ENCODE assay signal across 26 cellular contexts in the genomic region with DNA sequence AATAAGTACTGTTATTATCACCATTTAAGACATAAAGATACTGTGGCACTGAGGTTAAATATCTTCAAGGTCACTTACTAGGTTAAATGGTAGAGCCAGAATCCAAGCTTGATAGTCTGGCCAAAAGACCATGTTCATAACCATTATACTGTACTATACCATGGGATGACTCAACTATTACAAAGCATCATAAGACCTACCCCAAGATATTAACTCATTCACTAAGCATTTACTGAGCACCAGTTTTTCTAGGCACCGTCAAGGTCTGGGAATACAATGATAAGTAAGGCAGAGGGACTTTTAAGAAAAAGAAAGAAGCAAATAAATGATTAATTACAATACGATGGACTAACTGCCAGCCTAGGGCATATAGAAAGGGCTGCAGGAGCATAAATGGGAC.
A peak's percentile ranks its signal among the peaks of the same experiment; 100 is the strongest.
DNase-seq lines count a peak whose midpoint lies in the region; ATAC-seq and TF ChIP-seq lines count a peak whose summit lies in the region.
"Had no signal": no experiment of that assay in that cellular context is flagged by ENCODE, and none has a peak within 500 bp of the region (broad histone marks: within the 10 kb centered on the region; RNA-seq: fewer than 3 reads in every experiment).

No MANE protein-coding gene starts in this region.

- H3K4me1 ChIP-seq in PC-3 (ENCODE audit: insufficient read depth, low read length) (no peaks in the 10 kb centered on the region), foreskin keratinocyte (peaks cover 8% of the 10 kb centered on the region), stomach (no peaks in the 10 kb centered on the region)
- no peaks in the 10 kb centered on the region for H3K4me1 ChIP-seq in CD8-positive, alpha-beta memory T cell (ENCODE audit: insufficient read depth, low read length)

- H3K4me2 ChIP-seq in PC-3 (ENCODE audit: low read length), result no peak overlapping the region
- H3K4me2 ChIP-seq: GM23338, SK-N-SH had no signal

- H3K4me3 ChIP-seq in PC-3 (ENCODE audit: low read length) (no peak overlapping the region), stomach (no peak overlapping the region)
- no peak overlapping the region for H3K4me3 ChIP-seq in CD8-positive, alpha-beta memory T cell (ENCODE audit: low read length)
- H3K4me3 ChIP-seq: GM23338 had no signal

- H3K9me2 ChIP-seq in PC-3 (replicated peaks; ENCODE audit: low read length), result no peaks in the 10 kb centered on the region
- H3K9me2 ChIP-seq: SK-N-SH had no signal

- CTCF ChIA-PET in PC-3 (lab: Charles Lee), result no interaction called here
- CTCF ChIA-PET in CD8-positive, alpha-beta memory T cell (lab: Charles Lee), result no interaction called here

- no peak overlapping the region for H3K9ac ChIP-seq in PC-3 (ENCODE audit: low read length)
- H3K9ac ChIP-seq: SK-N-SH had no signal

- no peaks in the 10 kb centered on the region for H3K27me3 Mint-ChIP-seq in CD8-positive, alpha-beta memory T cell
- H3K27me3 Mint-ChIP-seq: B cell had no signal

- H3K36me3 ChIP-seq in PC-3 (ENCODE audit: low read depth, low read length) (no peaks in the 10 kb centered on the region), stomach (no peaks in the 10 kb centered on the region)
- H3K36me3 ChIP-seq in CD8-positive, alpha-beta memory T cell (ENCODE audit: insufficient read depth, low read length), result no peaks in the 10 kb centered on the region

- no peaks in the 10 kb centered on the region for H3F3A ChIP-seq in PC-3 (ENCODE audit: low read length, unreplicated experiment)

- H3K4me3 Mint-ChIP-seq in CD8-positive, alpha-beta memory T cell, result no peak overlapping the region
- H3K4me3 Mint-ChIP-seq: B cell; CD8-positive, alpha-beta T cell; GM23338; H9 had no signal

- no peaks in the 10 kb centered on the region for H3K4me1 Mint-ChIP-seq in CD8-positive, alpha-beta memory T cell
- H3K4me1 Mint-ChIP-seq: B cell had no signal

- intact Hi-C loops in PC-3 (cut with micrococcal nuclease) (no loop called here), stomach (cut with DNase I; ENCODE audit: low total_unique reads) (no loop called here)

- no peaks in the 10 kb centered on the region for H3K27me3 ChIP-seq in PC-3 (ENCODE audit: low read length)
- H3K27me3 ChIP-seq in foreskin keratinocyte, result no peaks in the 10 kb centered on the region
- H3K27me3 ChIP-seq in CD8-positive, alpha-beta memory T cell (ENCODE audit: insufficient read depth, low read length, poor library complexity, severe bottlenecking), result no peaks in the 10 kb centered on the region
- no peaks in the 10 kb centered on the region for H3K27me3 ChIP-seq in stomach

- ATAC-seq in PC-3, result peak; percentile 70
- ATAC-seq in foreskin keratinocyte, result peak; percentile 96
- ATAC-seq in GM18867 (IDR thresholded peaks at IDR 0.05; ENCODE audit: unreplicated experiment), result no peak
- ATAC-seq: CD8-positive, alpha-beta T cell; GM23338; Panc1 had no signal

- no peaks in the 10 kb centered on the region for H3K79me2 ChIP-seq in PC-3 (ENCODE audit: low read length)

- no peak overlapping the region for H2AFZ ChIP-seq in PC-3 (ENCODE audit: low read length)
- H2AFZ ChIP-seq: GM23338 had no signal

- no TSS peak for BruUV-seq in PC-3 (replicated peaks; lab: Mats Ljungman, UMichigan)

- POLR2A ChIA-PET in PC-3 (lab: Charles Lee; ENCODE audit: unreplicated experiment), result no interaction called here
- POLR2A ChIA-PET in CD8-positive, alpha-beta memory T cell (lab: Charles Lee), result no interaction called here

- H3K27ac ChIP-seq in PC-3 (ENCODE audit: low read length), result no peak overlapping the region
- no peak overlapping the region for H3K27ac ChIP-seq in foreskin keratinocyte
- no peak overlapping the region for H3K27ac ChIP-seq in CD8-positive, alpha-beta memory T cell (ENCODE audit: low read depth, low read length)
- no peak overlapping the region for H3K27ac ChIP-seq in stomach
- H3K27ac ChIP-seq: C4-2B had no signal

- no peak overlapping the region for H3K27ac Mint-ChIP-seq in CD8-positive, alpha-beta memory T cell
- H3K27ac Mint-ChIP-seq: B cell; CD8-positive, alpha-beta T cell; GM23338; H9 had no signal

- no peak for TF ChIP-seq EP300 in stomach (IDR thresholded peaks at IDR 0.05)

- H3K9me3 ChIP-seq in PC-3 (ENCODE audit: low read length), result no peaks in the 10 kb centered on the region
- no peaks in the 10 kb centered on the region for H3K9me3 ChIP-seq in CD8-positive, alpha-beta memory T cell (ENCODE audit: low read length)
- H3K9me3 ChIP-seq in stomach, result no peaks in the 10 kb centered on the region
- H3K9me3 ChIP-seq: SK-N-SH had no signal

- TF ChIP-seq POLR2A in stomach (IDR thresholded peaks at IDR 0.05), result no peak

- WGBS in stomach, 5 donors, result 83 to 90% (median 87%) methylated on average over 2 of the region's 2 CpGs

- DNase-seq in PC-3 (peak; percentile 22), amniotic epithelial cell (ENCODE audit: low read depth) (peak; percentile 22), foreskin keratinocyte (peak in 1 of 2 donors; percentile 74), DMS53 treated with DMSO at 0.1 percent for 48 hours (lab: John Stamatoyannopoulos, UW; ENCODE audit: unreplicated experiment) (no peak), stomach (no peak)
- no peak for DNase-seq in CD8-positive, alpha-beta memory T cell
- DNase-seq: CD8-positive, alpha-beta T cell; DMS 273 treated with DMSO at 0.1 percent for 48 hours; DND-41; H9; KBM-7; MV-4-11; NCI-H1105 treated with DMSO at 0.1 percent for 48 hours; NCI-H146; NCI-H1930; NCI-H2107; NCI-H446 treated with DMSO at 0.1 percent for 48 hours; NCI-H526; NCI-H82; SK-N-SH; SW 1271 had no signal

- H4K20me1 ChIP-seq in PC-3 (ENCODE audit: low read length), result no peaks in the 10 kb centered on the region

- no peaks in the 10 kb centered on the region for H3K9me3 Mint-ChIP-seq in CD8-positive, alpha-beta memory T cell
- H3K9me3 Mint-ChIP-seq: CD8-positive, alpha-beta T cell; GM23338 had no signal

- no peak for TF ChIP-seq CTCF in PC-3 (conservative IDR thresholded peaks at IDR 0.05; ENCODE audit: low read depth, low read length)
- TF ChIP-seq CTCF in foreskin keratinocyte (conservative IDR thresholded peaks at IDR 0.05), result no peak
- TF ChIP-seq CTCF in stomach (IDR thresholded peaks at IDR 0.05), result no peak

- no peaks in the 10 kb centered on the region for H3K36me3 Mint-ChIP-seq in CD8-positive, alpha-beta memory T cell
- H3K36me3 Mint-ChIP-seq: CD8-positive, alpha-beta T cell had no signal

Comparison
In these comparisons a context has a peak if more than half of its experiments do, and no peak if none do; other contexts are left out.
1. DNase-seq: peak in PC-3 (single experiment) and amniotic epithelial cell (single experiment); none in DMS53 treated with DMSO at 0.1 percent for 48 hours (single experiment), CD8-positive, alpha-beta memory T cell (0 of 5) and stomach (single experiment).